ENCODE assay signal across 27 cellular contexts in the genomic region with DNA sequence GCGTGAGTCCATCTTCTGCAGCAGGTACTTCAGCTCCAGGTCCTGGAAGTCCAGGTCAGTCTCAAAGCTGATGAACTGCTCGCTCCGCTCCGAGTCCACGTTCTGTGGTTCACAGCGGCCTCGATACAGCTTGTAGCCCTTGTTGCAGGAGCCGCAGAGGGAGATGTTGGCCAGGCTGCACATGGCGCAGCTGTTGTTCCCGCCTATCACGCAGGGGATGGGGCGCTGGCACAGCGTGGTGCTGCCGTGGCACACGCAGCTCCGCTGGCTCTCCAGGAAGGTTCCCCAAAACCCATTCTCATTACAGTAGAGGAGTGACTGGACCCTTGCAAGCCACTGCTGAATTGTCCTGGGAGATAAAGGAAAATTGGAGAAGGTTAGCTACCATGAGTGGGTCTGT.
"Had no signal": no experiment of that assay in that cellular context is flagged by ENCODE, and none has a peak within 500 bp of the region (broad histone marks: within the 10 kb centered on the region; RNA-seq: fewer than 3 reads in every experiment).

No MANE protein-coding gene starts in this region.

- H3K4me1 Mint-ChIP-seq: naive thymus-derived CD4-positive, alpha-beta T cell; stimulated activated memory B cell treated with anti-CD40 and anti-IgM and Interleukin-4, amounts not matched to agents 10 μg/mL and 1 μg/mL and 100 μg/mL, for 72 hours; stimulated activated naive CD8-positive, alpha-beta T cell treated with anti-CD3 and anti-CD28 coated beads, Interleukin-15, amount 100 ng/mL, for 72 hours had no signal

- H3K27me3 Mint-ChIP-seq: natural killer cell treated with Interleukin-12 subunit alpha and Interleukin-12 subunit beta and Interleukin-15 and Interleukin-18, amount 100 ng/mL, for 72 hours; stimulated activated memory B cell treated with anti-CD40 and anti-IgM and Interleukin-4, amounts not matched to agents 10 μg/mL and 1 μg/mL and 100 μg/mL, for 72 hours had no signal

- ATAC-seq: heart right ventricle; left colon; left lung; lower lobe of right lung; mucosa of descending colon; naive thymus-derived CD4-positive, alpha-beta T cell; natural killer cell treated with Interleukin-12 subunit alpha and Interleukin-12 subunit beta and Interleukin-15 and Interleukin-18, amount 100 ng/mL, for 72 hours; psoas muscle; right lobe of liver; stimulated activated memory B cell treated with anti-CD40 and anti-IgM and Interleukin-4, amounts not matched to agents 10 μg/mL and 1 μg/mL and 100 μg/mL, for 72 hours; stimulated activated naive CD8-positive, alpha-beta T cell treated with anti-CD3 and anti-CD28 coated beads, Interleukin-15, amount 100 ng/mL, for 72 hours; upper lobe of right lung had no signal

- DNase-seq: heart right ventricle; kidney glomerular epithelial cell; left colon; lower lobe of right lung; mammary epithelial cell; midbrain; naive thymus-derived CD4-positive, alpha-beta T cell; occipital lobe; psoas muscle; stimulated activated CD4-positive, alpha-beta T cell treated with anti-CD3 and anti-CD28 coated beads, Interleukin-1b, Interleukin-23, amount 100 ng/mL, for 48 hours; stimulated activated CD4-positive, alpha-beta T cell treated with anti-CD3 and anti-CD28 coated beads, Interleukin-2, amount 100 ng/mL, for 48 hours; stimulated activated CD4-positive, alpha-beta T cell treated with anti-CD3 and anti-CD28 coated beads, Interleukin-4, amount 100 ng/mL, for 4 hours; stimulated activated CD8-positive, alpha-beta memory T cell treated with anti-CD3 and anti-CD28 coated beads, Interleukin-4, amount 100 ng/mL, for 48 hours; stimulated activated naive CD4-positive, alpha-beta T cell treated with Interleukin-2 at 50 U/mL for 16 hours; stimulated activated naive CD8-positive, alpha-beta T cell treated with anti-CD3 and anti-CD28 coated beads, Interleukin-15, amount 100 ng/mL, for 72 hours; substantia nigra; upper lobe of right lung had no signal

- H3K36me3 Mint-ChIP-seq: naive thymus-derived CD4-positive, alpha-beta T cell; natural killer cell treated with Interleukin-12 subunit alpha and Interleukin-12 subunit beta and Interleukin-15 and Interleukin-18, amount 100 ng/mL, for 72 hours; stimulated activated memory B cell treated with anti-CD40 and anti-IgM and Interleukin-4, amounts not matched to agents 10 μg/mL and 1 μg/mL and 100 μg/mL, for 72 hours had no signal

- H3K27ac ChIP-seq: heart right ventricle, hepatocyte, left lung, lower lobe of right lung, neutrophil, parathyroid adenoma, psoas muscle, right lobe of liver, tibial nerve, upper lobe of right lung had no signal

- H3K9ac ChIP-seq: parathyroid adenoma had no signal

- H3K9me3 ChIP-seq: lower lobe of right lung, mucosa of descending colon, neutrophil, psoas muscle, right lobe of liver, upper lobe of right lung had no signal

- H3K36me3 ChIP-seq: heart right ventricle, left lung, lower lobe of right lung, neutrophil, right lobe of liver, tibial nerve, upper lobe of right lung had no signal

- H3K4me2 ChIP-seq: hepatocyte had no signal

- H3K27ac Mint-ChIP-seq: naive thymus-derived CD4-positive, alpha-beta T cell; natural killer cell treated with Interleukin-12 subunit alpha and Interleukin-12 subunit beta and Interleukin-15 and Interleukin-18, amount 100 ng/mL, for 72 hours; stimulated activated memory B cell treated with anti-CD40 and anti-IgM and Interleukin-4, amounts not matched to agents 10 μg/mL and 1 μg/mL and 100 μg/mL, for 72 hours; stimulated activated naive CD8-positive, alpha-beta T cell treated with anti-CD3 and anti-CD28 coated beads, Interleukin-15, amount 100 ng/mL, for 72 hours had no signal

- H3K27me3 ChIP-seq: heart right ventricle, hepatocyte, left lung, right lobe of liver, tibial nerve, upper lobe of right lung had no signal

- H3K4me3 ChIP-seq: heart right ventricle, hepatocyte, left lung, lower lobe of right lung, mucosa of descending colon, psoas muscle, right lobe of liver, smooth muscle cell, tibial nerve, upper lobe of right lung had no signal

- H3K4me3 Mint-ChIP-seq: naive thymus-derived CD4-positive, alpha-beta T cell; natural killer cell treated with Interleukin-12 subunit alpha and Interleukin-12 subunit beta and Interleukin-15 and Interleukin-18, amount 100 ng/mL, for 72 hours; stimulated activated memory B cell treated with anti-CD40 and anti-IgM and Interleukin-4, amounts not matched to agents 10 μg/mL and 1 μg/mL and 100 μg/mL, for 72 hours; stimulated activated naive CD8-positive, alpha-beta T cell treated with anti-CD3 and anti-CD28 coated beads, Interleukin-15, amount 100 ng/mL, for 72 hours had no signal

- H2AFZ ChIP-seq: hepatocyte, parathyroid adenoma had no signal

- H3K4me1 ChIP-seq: heart right ventricle, left lung, lower lobe of right lung, parathyroid adenoma, psoas muscle, right lobe of liver, tibial nerve, upper lobe of right lung had no signal
